ENCODE assay signal across 1 cellular context in the genomic region with DNA sequence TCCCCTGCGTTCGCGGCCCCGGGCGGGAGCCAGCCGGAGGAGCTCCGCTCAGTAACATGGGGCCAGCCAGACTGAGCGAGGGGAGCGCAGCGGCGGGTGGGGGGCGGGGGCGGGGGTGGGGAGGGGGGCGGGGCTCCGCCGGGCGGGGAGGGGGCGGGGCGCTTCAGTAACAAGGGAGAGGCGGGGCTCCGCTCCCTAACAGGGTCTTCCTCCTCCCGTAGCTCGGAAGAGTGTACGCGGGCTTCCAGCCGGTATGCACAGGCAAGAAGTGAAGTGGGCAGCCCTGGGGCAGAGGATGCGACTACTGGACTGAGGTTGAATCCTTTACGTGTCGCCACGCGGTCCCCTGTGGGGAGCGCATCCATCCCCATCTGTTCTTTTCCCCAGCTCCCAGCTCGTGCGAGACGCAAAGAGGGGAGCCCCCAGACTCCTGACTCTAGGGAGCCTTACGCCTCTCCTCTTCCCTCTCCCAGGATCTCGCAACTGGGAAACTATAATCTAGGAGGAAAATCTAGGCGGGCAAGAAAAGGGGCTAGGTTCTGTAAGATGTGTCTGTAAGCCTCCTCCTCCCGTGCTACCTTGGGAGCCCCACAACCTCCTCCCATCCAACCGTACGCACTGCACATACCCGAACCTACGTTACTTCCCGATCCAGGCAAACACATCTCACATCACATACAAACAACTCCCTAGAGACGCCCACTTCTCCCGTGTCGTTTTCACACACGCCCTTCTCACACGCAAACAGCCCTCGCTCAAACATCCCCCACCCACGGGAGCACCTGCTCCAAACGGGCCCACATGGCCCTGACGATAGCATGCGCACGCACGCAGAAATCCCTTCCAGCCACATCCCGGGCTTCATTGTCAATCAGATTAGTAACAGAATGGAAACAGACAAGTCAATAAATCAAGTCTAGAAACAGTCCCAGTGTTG.
TF ChIP-seq lines count a peak whose summit lies in the region.

A gene with protein sequence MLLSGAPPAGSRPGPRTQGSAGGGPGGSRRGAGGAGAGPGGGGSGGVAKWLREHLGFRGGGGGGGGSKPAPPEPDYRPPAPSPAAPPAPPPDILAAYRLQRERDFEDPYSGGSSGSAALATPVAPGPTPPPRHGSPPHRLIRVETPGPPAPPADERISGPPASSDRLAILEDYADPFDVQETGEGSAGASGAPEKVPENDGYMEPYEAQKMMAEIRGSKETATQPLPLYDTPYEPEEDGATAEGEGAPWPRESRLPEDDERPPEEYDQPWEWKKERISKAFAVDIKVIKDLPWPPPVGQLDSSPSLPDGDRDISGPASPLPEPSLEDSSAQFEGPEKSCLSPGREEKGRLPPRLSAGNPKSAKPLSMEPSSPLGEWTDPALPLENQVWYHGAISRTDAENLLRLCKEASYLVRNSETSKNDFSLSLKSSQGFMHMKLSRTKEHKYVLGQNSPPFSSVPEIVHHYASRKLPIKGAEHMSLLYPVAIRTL (minus strand): TSS at position 73 of the 937 bp plus-strand sequence. CDS start 15 bp downstream, at position 58.

TF ChIP-seq in K562, 482 proteins besides CTCF, POLR2A, EP300 and RAD21 (continued from another document):
- TF ChIP-seq, protein P1, sequence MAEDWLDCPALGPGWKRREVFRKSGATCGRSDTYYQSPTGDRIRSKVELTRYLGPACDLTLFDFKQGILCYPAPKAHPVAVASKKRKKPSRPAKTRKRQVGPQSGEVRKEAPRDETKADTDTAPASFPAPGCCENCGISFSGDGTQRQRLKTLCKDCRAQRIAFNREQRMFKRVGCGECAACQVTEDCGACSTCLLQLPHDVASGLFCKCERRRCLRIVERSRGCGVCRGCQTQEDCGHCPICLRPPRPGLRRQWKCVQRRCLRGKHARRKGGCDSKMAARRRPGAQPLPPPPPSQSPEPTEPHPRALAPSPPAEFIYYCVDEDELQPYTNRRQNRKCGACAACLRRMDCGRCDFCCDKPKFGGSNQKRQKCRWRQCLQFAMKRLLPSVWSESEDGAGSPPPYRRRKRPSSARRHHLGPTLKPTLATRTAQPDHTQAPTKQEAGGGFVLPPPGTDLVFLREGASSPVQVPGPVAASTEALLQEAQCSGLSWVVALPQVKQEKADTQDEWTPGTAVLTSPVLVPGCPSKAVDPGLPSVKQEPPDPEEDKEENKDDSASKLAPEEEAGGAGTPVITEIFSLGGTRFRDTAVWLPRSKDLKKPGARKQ (CRISPR knock-in tag; IDR thresholded peaks at IDR 0.05) = no peak
